Comparison of ENCODE assay signal across 2 cellular contexts in the genomic region with DNA sequence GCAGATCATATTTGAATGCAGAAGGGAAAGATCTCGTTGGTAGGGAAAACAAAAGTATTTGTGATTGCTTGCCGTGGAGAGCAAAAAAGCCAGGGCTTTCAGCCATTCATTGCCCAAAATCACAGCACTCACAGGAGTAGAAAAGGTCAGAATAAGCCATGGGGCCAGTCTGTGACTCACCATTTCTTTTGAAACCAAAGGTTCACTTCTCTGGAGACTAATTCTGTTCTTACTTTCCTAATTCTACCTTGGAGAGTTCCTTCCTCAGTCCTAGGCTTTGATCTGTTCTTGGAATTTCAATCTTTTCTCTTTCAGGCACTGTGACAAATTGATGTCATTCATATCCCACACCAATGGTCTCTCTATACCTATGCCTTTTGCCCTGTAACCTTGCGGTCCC.
TF ChIP-seq lines count a peak whose summit lies in the region.

No MANE protein-coding gene starts in this region.

TF ChIP-seq in A549, 52 proteins besides CTCF, POLR2A, EP300 and RAD21 (continued from another document):
- TF ChIP-seq, protein P1, sequence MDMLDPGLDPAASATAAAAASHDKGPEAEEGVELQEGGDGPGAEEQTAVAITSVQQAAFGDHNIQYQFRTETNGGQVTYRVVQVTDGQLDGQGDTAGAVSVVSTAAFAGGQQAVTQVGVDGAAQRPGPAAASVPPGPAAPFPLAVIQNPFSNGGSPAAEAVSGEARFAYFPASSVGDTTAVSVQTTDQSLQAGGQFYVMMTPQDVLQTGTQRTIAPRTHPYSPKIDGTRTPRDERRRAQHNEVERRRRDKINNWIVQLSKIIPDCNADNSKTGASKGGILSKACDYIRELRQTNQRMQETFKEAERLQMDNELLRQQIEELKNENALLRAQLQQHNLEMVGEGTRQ (IDR thresholded peaks at IDR 0.05) = no peak
- TF ChIP-seq, protein P2, sequence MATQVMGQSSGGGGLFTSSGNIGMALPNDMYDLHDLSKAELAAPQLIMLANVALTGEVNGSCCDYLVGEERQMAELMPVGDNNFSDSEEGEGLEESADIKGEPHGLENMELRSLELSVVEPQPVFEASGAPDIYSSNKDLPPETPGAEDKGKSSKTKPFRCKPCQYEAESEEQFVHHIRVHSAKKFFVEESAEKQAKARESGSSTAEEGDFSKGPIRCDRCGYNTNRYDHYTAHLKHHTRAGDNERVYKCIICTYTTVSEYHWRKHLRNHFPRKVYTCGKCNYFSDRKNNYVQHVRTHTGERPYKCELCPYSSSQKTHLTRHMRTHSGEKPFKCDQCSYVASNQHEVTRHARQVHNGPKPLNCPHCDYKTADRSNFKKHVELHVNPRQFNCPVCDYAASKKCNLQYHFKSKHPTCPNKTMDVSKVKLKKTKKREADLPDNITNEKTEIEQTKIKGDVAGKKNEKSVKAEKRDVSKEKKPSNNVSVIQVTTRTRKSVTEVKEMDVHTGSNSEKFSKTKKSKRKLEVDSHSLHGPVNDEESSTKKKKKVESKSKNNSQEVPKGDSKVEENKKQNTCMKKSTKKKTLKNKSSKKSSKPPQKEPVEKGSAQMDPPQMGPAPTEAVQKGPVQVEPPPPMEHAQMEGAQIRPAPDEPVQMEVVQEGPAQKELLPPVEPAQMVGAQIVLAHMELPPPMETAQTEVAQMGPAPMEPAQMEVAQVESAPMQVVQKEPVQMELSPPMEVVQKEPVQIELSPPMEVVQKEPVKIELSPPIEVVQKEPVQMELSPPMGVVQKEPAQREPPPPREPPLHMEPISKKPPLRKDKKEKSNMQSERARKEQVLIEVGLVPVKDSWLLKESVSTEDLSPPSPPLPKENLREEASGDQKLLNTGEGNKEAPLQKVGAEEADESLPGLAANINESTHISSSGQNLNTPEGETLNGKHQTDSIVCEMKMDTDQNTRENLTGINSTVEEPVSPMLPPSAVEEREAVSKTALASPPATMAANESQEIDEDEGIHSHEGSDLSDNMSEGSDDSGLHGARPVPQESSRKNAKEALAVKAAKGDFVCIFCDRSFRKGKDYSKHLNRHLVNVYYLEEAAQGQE (IDR thresholded peaks at IDR 0.05) = peak; percentile 55; the same call in 1 of the 2 replicates
- TF ChIP-seq CBX8 (IDR thresholded peaks at IDR 0.05) = no peak

TF ChIP-seq in HCT116, 20 proteins besides CTCF, POLR2A, EP300 and RAD21 (continued from another document):
- TF ChIP-seq, protein P2 (IDR thresholded peaks at IDR 0.05; ENCODE audit: low read depth) = peak; percentile 38
- no peak for TF ChIP-seq TCF7L2 (IDR thresholded peaks at IDR 0.05; ENCODE audit: borderline replicate concordance, extremely low read depth, insufficient read depth, insufficient read length)
